In genomic region chr19:45955905-45956608, GRCh38 we compare ENCODE assay signal across 11 cellular contexts. TPM values are rescaled to one million over a fixed set of nuclear protein-coding genes. Genes with fewer than 3 reads are reported as not detected.
DNase-seq lines count a peak whose midpoint lies in the region; ATAC-seq and TF ChIP-seq lines count a peak whose summit lies in the region.
"Had no signal": no experiment of that assay in that cellular context is flagged by ENCODE, and none has a peak within 500 bp of the region (broad histone marks: within the 10 kb centered on the region; RNA-seq: fewer than 3 reads in every experiment).

No MANE protein-coding gene starts in this region.

- peak; percentile 41 for DNase-seq in NCI-H2227 (lab: John Stamatoyannopoulos, UW; ENCODE audit: unreplicated experiment)
- peak; percentile 98 to 100 for DNase-seq in dermis microvascular lymphatic vessel endothelial cell (ENCODE audit: low read depth in 2 of 2)
- peak; percentile 23 for DNase-seq in kidney epithelial cell (ENCODE audit: low read depth)
- peak; percentile 76 for DNase-seq in superior temporal gyrus (ENCODE audit: extremely low spot score)
- no peak for DNase-seq in stimulated activated CD4-positive, alpha-beta T cell treated with anti-CD3 and anti-CD28 coated beads, Interleukin-2, amount 100 ng/mL, for 48 hours
- no peak for DNase-seq in NCI-H524 (lab: John Stamatoyannopoulos, UW)
- DNase-seq in SKM-1 (lab: John Stamatoyannopoulos, UW; ENCODE audit: unreplicated experiment) = no peak
- DNase-seq: erythroblast, NCI-H345 had no signal

- no peak overlapping the region for H3K4me3 ChIP-seq in kidney epithelial cell (ENCODE audit: low read depth, low read length)

- ATAC-seq in GM21390 (IDR thresholded peaks at IDR 0.05; ENCODE audit: unreplicated experiment) = no peak

- no peaks in the 10 kb centered on the region for H3K36me3 ChIP-seq in kidney epithelial cell (ENCODE audit: control insufficient read depth, insufficient read depth, low read length)

- no peak for TF ChIP-seq CTCF in kidney epithelial cell (IDR thresholded peaks at IDR 0.05; ENCODE audit: insufficient read depth, low read length, poor library complexity, severe bottlenecking)

- H3K27me3 ChIP-seq in kidney epithelial cell (ENCODE audit: control insufficient read depth, insufficient read depth, low read length) = peaks cover 14% of the 10 kb centered on the region

RNA-seq across cellular contexts. Expression of gene NOVA2, which starts 17.6 kb away (rescaled TPM):
- 5.1 and 7.8 TPM in 2 replicates for total RNA-seq in dermis microvascular lymphatic vessel endothelial cell
- total RNA-seq in kidney epithelial cell = under 0.01 TPM in 1 of 2 replicates, not detected in the other
- total RNA-seq: activated T-helper 2 cell treated with anti-CD3 and anti-CD28 coated beads, Interferon-gamma antibody, Interleukin-2, Interleukin-4, amounts not matched to agents 10 μg/mL and 5 μg/mL and 100 μg/mL, durations not matched to agents 14 hours and 24 hours and 36 hours had no signal

RNA-seq across cellular contexts. Expression of gene CCDC61, which starts 39.2 kb away (rescaled TPM):
- total RNA-seq in dermis microvascular lymphatic vessel endothelial cell = 4.6 and 5.2 TPM in 2 replicates
- 7.1 and 9.7 TPM in 2 replicates for total RNA-seq in kidney epithelial cell

RNA-seq across cellular contexts. Expression of gene NANOS2, which starts 41.5 kb away (rescaled TPM):
- total RNA-seq in dermis microvascular lymphatic vessel endothelial cell (not detected in 2 replicates), kidney epithelial cell (not detected in 2 replicates)
- total RNA-seq: activated T-helper 2 cell treated with anti-CD3 and anti-CD28 coated beads, Interferon-gamma antibody, Interleukin-2, Interleukin-4, amounts not matched to agents 10 μg/mL and 5 μg/mL and 100 μg/mL, durations not matched to agents 14 hours and 24 hours and 36 hours had no signal

RNA-seq across cellular contexts. Expression of gene MYPOP, which starts 53.6 kb away (rescaled TPM):
- total RNA-seq in dermis microvascular lymphatic vessel endothelial cell = 0.64 and 1.8 TPM in 2 replicates
- 3.0 and 8.0 TPM in 2 replicates for total RNA-seq in kidney epithelial cell

Comparison
In these comparisons a context has a peak if more than half of its experiments do, and no peak if none do; other contexts are left out.
1. DNase-seq: peak in NCI-H2227 (single experiment), dermis microvascular lymphatic vessel endothelial cell (2 of 2), kidney epithelial cell (single experiment) and superior temporal gyrus (single experiment); none in stimulated activated CD4-positive, alpha-beta T cell treated with anti-CD3 and anti-CD28 coated beads, Interleukin-2, amount 100 ng/mL, for 48 hours (0 of 2), NCI-H524 (0 of 2) and SKM-1 (single experiment).